ENCODE assay signal across 24 cellular contexts in genomic region chr3:17153209-17153608, GRCh38.
"Had no signal": no experiment of that assay in that cellular context is flagged by ENCODE, and none has a peak within 500 bp of the region (broad histone marks: within the 10 kb centered on the region; RNA-seq: fewer than 3 reads in every experiment).

No MANE protein-coding gene starts in this region.

- H3K4me3 ChIP-seq: body of pancreas, cardiac muscle cell, left lung, lung, ovary, prostate gland, testis, uterus had no signal

- H3K36me3 ChIP-seq: cardiac muscle cell, ovary, prostate gland, uterus had no signal

- H3K27me3 Mint-ChIP-seq: activated B cell treated with CpG ODN at 0.5 μM for 24 hours; activated CD4-positive, alpha-beta T cell treated with anti-CD3 and anti-CD28 coated beads for 36 hours had no signal

- H3K4me1 ChIP-seq: body of pancreas, left lung, prostate gland, uterus had no signal

- H3K27ac Mint-ChIP-seq: activated B cell treated with CpG ODN at 0.5 μM for 24 hours; activated T-cell treated with anti-CD3 and anti-CD28 coated beads, Interleukin-2, amount 50 U/mL, for 72 hours; nephron had no signal

- H3K27me3 ChIP-seq: body of pancreas, cardiac muscle cell, left lung, neutrophil, ovary, testis, uterus had no signal

- H3K4me3 Mint-ChIP-seq: activated B cell treated with CpG ODN at 0.5 μM for 24 hours; activated CD4-positive, alpha-beta T cell treated with anti-CD3 and anti-CD28 coated beads for 36 hours; nephron had no signal

- H3K4me1 Mint-ChIP-seq: activated B cell treated with CpG ODN at 0.5 μM for 24 hours had no signal

- ATAC-seq: activated CD4-positive, alpha-beta T cell treated with anti-CD3 and anti-CD28 coated beads for 36 hours; activated T-cell treated with anti-CD3 and anti-CD28 coated beads, Interleukin-2, amount 50 U/mL, for 72 hours; body of pancreas; left lung had no signal

- H3K9me3 ChIP-seq: body of pancreas, neutrophil, prostate gland, testis had no signal

- H3K27ac ChIP-seq: body of pancreas, cardiac muscle cell, left lung, neutrophil, ovary, prostate gland, testis, uterus had no signal

- DNase-seq: activated B cell treated with CpG ODN at 0.5 μM for 24 hours; activated CD8-positive, alpha-beta memory T cell treated with anti-CD3 and anti-CD28 coated beads, Interleukin-2, amount 50 U/mL, for 48 hours; activated gamma-delta T cell treated with Interleukin-2 at 50 U/mL for 16 hours; activated T-cell treated with anti-CD3 and anti-CD28 coated beads, Interleukin-2, amount 50 U/mL, for 72 hours; anterior cingulate cortex; body of pancreas; effector CD4-positive, alpha-beta T cell; foreskin fibroblast; kidney glomerular epithelial cell; left lung; ovary; stimulated activated CD4-positive, alpha-beta T cell treated with anti-CD3 and anti-CD28 coated beads, Interleukin-2, amount 100 ng/mL, for 48 hours; stimulated activated CD8-positive, alpha-beta memory T cell treated with anti-CD3 and anti-CD28 coated beads, Interleukin-4, amount 100 ng/mL, for 48 hours; stimulated activated naive CD4-positive, alpha-beta T cell; T1000; testis; trophoblast cell; uterus had no signal
